Comparison of ENCODE assay signal across 34 cellular contexts in genomic region chr10:71144824-71145223, GRCh38.
"Had no signal": no experiment of that assay in that cellular context is flagged by ENCODE, and none has a peak within 500 bp of the region (broad histone marks: within the 10 kb centered on the region; RNA-seq: fewer than 3 reads in every experiment).

No MANE protein-coding gene starts in this region.

- DNase-seq: Karpas-422, Kasumi-1, MG63, MM.1S, MV-4-11, NCI-H1048, NCI-H1092, NCI-H1092 treated with DMSO at 0.1 percent for 48 hours, NCI-H1105, NCI-H1105 treated with DMSO at 0.1 percent for 48 hours, NCI-H1417, NCI-H1417 treated with DMSO at 0.1 percent for 48 hours, NCI-H1436, NCI-H1436 treated with DMSO at 0.1 percent for 48 hours, NCI-H146, NCI-H1694, NCI-H1694 treated with DMSO at 0.1 percent for 48 hours, NCI-H187, NCI-H187 treated with DMSO at 0.1 percent for 48 hours, NCI-H1930, NCI-H2029, NCI-H2029 treated with DMSO at 0.1 percent for 48 hours, NCI-H2081, NCI-H2081 treated with DMSO at 0.1 percent for 48 hours, NCI-H2107, NCI-H2171, NCI-H2171 treated with DMSO at 0.1 percent for 48 hours, NCI-H2227 treated with DMSO at 0.1 percent for 48 hours, NCI-H226, NCI-H345, NCI-H446, NCI-H446 treated with DMSO at 0.1 percent for 48 hours, NCI-H510A, NCI-H510A treated with DMSO at 0.1 percent for 48 hours had no signal

- H3K9me3 ChIP-seq: MG63 had no signal
